In the genomic region with DNA sequence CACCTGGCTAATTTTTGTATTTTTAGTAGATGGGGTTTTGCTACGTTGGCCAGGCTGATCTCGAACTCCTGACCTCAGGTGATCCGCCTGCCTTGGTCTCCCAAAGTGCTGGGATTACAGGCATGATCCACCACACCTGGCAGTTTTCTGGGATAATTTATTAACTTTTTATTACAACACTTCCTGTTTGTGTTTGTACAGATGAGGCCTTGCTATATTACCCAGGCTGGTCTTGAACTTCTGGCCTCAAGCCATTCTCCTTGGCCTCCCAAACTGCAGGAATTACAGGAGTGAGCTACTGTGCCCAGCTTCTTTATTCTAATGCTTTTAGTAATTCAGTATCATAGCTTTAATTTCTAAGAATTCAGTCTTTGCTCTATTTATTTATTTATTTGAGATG, we compare ENCODE assay signal across 36 cellular contexts. TPM values are rescaled to one million over a fixed set of nuclear protein-coding genes. Genes with fewer than 3 reads are reported as not detected.
"Had no signal": no experiment of that assay in that cellular context is flagged by ENCODE, and none has a peak within 500 bp of the region (broad histone marks: within the 10 kb centered on the region; RNA-seq: fewer than 3 reads in every experiment).

No MANE protein-coding gene starts in this region.

- H3K27me3 Mint-ChIP-seq: activated B cell treated with CpG ODN at 0.5 μM for 24 hours; activated CD4-positive, alpha-beta memory T cell treated with anti-CD3 and anti-CD28 coated beads, Interleukin-2, amount 10 ng/mL, durations not matched to agents 7 days and 5 days; activated CD4-positive, alpha-beta T cell treated with anti-CD3 and anti-CD28 coated beads, Interleukin-2, amount 10 ng/mL, durations not matched to agents 24 days and 14 days; activated CD8-positive, alpha-beta memory T cell treated with anti-CD3 and anti-CD28 coated beads, Interleukin-2, amount 10 ng/mL, durations not matched to agents 7 days and 5 days; activated naive CD4-positive, alpha-beta T cell treated with anti-CD3 and anti-CD28 coated beads, Interleukin-2, amount 10 ng/mL, durations not matched to agents 7 days and 5 days; activated naive CD4-positive, alpha-beta T cell treated with anti-CD3 and anti-CD28 coated beads, Interleukin-2, amount 50 U/mL, for 24 hours; activated naive CD8-positive, alpha-beta T cell; activated naive CD8-positive, alpha-beta T cell treated with anti-CD3 and anti-CD28 coated beads, Interleukin-2, amount 10 ng/mL, durations not matched to agents 7 days and 5 days; activated naive CD8-positive, alpha-beta T cell treated with anti-CD3 and anti-CD28 coated beads, Interleukin-2, amount 50 U/mL, for 24 hours; activated T-cell treated with anti-CD3 and anti-CD28 coated beads, Interleukin-2, amount 50 U/mL, for 24 hours; central memory CD8-positive, alpha-beta T cell; T-cell; T-helper 17 cell had no signal

- H3K36me3 Mint-ChIP-seq: activated CD8-positive, alpha-beta memory T cell treated with anti-CD3 and anti-CD28 coated beads, Interleukin-2, amount 10 ng/mL, durations not matched to agents 7 days and 5 days; activated naive CD8-positive, alpha-beta T cell; activated naive CD8-positive, alpha-beta T cell treated with anti-CD3 and anti-CD28 coated beads, Interleukin-2, amount 10 ng/mL, durations not matched to agents 7 days and 5 days; brain; T-cell had no signal

- H3K4me1 Mint-ChIP-seq: brain had no signal

- H3K4me3 Mint-ChIP-seq: activated B cell treated with CpG ODN at 0.5 μM for 24 hours; activated CD4-positive, alpha-beta memory T cell treated with anti-CD3 and anti-CD28 coated beads, Interleukin-2, amount 10 ng/mL, durations not matched to agents 7 days and 5 days; activated CD4-positive, alpha-beta T cell treated with anti-CD3 and anti-CD28 coated beads, Interleukin-2, amount 10 ng/mL, durations not matched to agents 24 days and 14 days; activated CD8-positive, alpha-beta memory T cell treated with anti-CD3 and anti-CD28 coated beads, Interleukin-2, amount 10 ng/mL, durations not matched to agents 7 days and 5 days; activated CD8-positive, alpha-beta T cell treated with anti-CD3 and anti-CD28 coated beads, Interleukin-2, amount 10 ng/mL, durations not matched to agents 7 days and 5 days; activated naive CD4-positive, alpha-beta T cell treated with anti-CD3 and anti-CD28 coated beads, Interleukin-2, amount 10 ng/mL, durations not matched to agents 7 days and 5 days; activated naive CD4-positive, alpha-beta T cell treated with anti-CD3 and anti-CD28 coated beads, Interleukin-2, amount 50 U/mL, for 24 hours; activated naive CD8-positive, alpha-beta T cell; activated naive CD8-positive, alpha-beta T cell treated with anti-CD3 and anti-CD28 coated beads, Interleukin-2, amount 10 ng/mL, durations not matched to agents 7 days and 5 days; activated naive CD8-positive, alpha-beta T cell treated with anti-CD3 and anti-CD28 coated beads, Interleukin-2, amount 50 U/mL, for 24 hours; activated T-cell treated with anti-CD3 and anti-CD28 coated beads, Interleukin-2, amount 50 U/mL, for 24 hours; brain; central memory CD8-positive, alpha-beta T cell; T-cell; T-helper 17 cell had no signal

- FAIRE-seq: bronchial epithelial cell, TTC549 had no signal

- DNase-seq: activated B cell treated with CpG ODN at 0.5 μM for 24 hours; activated CD4-positive, alpha-beta memory T cell treated with anti-CD3 and anti-CD28 coated beads, Interleukin-2, amount 10 ng/mL, durations not matched to agents 7 days and 5 days; activated CD4-positive, alpha-beta T cell treated with anti-CD3 and anti-CD28 coated beads for 4 hours; activated CD4-positive, alpha-beta T cell treated with anti-CD3 and anti-CD28 coated beads, Interleukin-2, amount 10 ng/mL, durations not matched to agents 24 days and 14 days; activated CD4-positive, alpha-beta T cell treated with anti-CD3 and anti-CD28 coated beads, Interleukin-2, amount 50 U/mL, for 1 hour; activated CD4-positive, alpha-beta T cell treated with anti-CD3 and anti-CD28 coated beads, Interleukin-2, amount 50 U/mL, for 4 hours; activated CD4-positive, CD25-positive, alpha-beta regulatory T cell treated with anti-CD3 and anti-CD28 coated beads, Interleukin-2, amount 50 U/mL, for 72 hours; activated CD8-positive, alpha-beta memory T cell treated with anti-CD3 and anti-CD28 coated beads for 24 hours; activated CD8-positive, alpha-beta memory T cell treated with anti-CD3 and anti-CD28 coated beads, Interleukin-2, amount 10 ng/mL, durations not matched to agents 7 days and 5 days; activated CD8-positive, alpha-beta memory T cell treated with anti-CD3 and anti-CD28 coated beads, Interleukin-2, amount 50 U/mL, for 48 hours; activated CD8-positive, alpha-beta T cell treated with anti-CD3 and anti-CD28 coated beads, Interleukin-2, amount 10 ng/mL, durations not matched to agents 7 days and 5 days; activated effector memory CD4-positive, alpha-beta T cell treated with Interleukin-2 at 50 U/mL for 16 hours; activated gamma-delta T cell; activated naive CD4-positive, alpha-beta T cell treated with anti-CD3 and anti-CD28 coated beads, Interleukin-2, amount 10 ng/mL, durations not matched to agents 7 days and 5 days; activated naive CD4-positive, alpha-beta T cell treated with Interleukin-2 at 50 U/mL for 16 hours; activated naive CD8-positive, alpha-beta T cell treated with anti-CD3 and anti-CD28 coated beads, Interleukin-2, amount 10 ng/mL, durations not matched to agents 7 days and 5 days; activated naive CD8-positive, alpha-beta T cell treated with anti-CD3 and anti-CD28 coated beads, Interleukin-2, amount 50 U/mL, for 24 hours; activated T-cell treated with anti-CD3 and anti-CD28 coated beads, Interleukin-2, amount 50 U/mL, for 24 hours; activated T-cell treated with anti-CD3 and anti-CD28 coated beads, Interleukin-2, amount 50 U/mL, for 48 hours; amygdala; anterior cingulate cortex; caudate nucleus; cerebellar nuclear complex; T-cell; T-helper 17 cell had no signal

- H3K27ac Mint-ChIP-seq: activated CD4-positive, alpha-beta memory T cell treated with anti-CD3 and anti-CD28 coated beads, Interleukin-2, amount 10 ng/mL, durations not matched to agents 7 days and 5 days; activated CD4-positive, alpha-beta T cell treated with anti-CD3 and anti-CD28 coated beads, Interleukin-2, amount 10 ng/mL, durations not matched to agents 24 days and 14 days; activated CD8-positive, alpha-beta memory T cell treated with anti-CD3 and anti-CD28 coated beads, Interleukin-2, amount 10 ng/mL, durations not matched to agents 7 days and 5 days; activated CD8-positive, alpha-beta T cell treated with anti-CD3 and anti-CD28 coated beads, Interleukin-2, amount 10 ng/mL, durations not matched to agents 7 days and 5 days; activated naive CD4-positive, alpha-beta T cell treated with anti-CD3 and anti-CD28 coated beads, Interleukin-2, amount 10 ng/mL, durations not matched to agents 7 days and 5 days; activated naive CD4-positive, alpha-beta T cell treated with anti-CD3 and anti-CD28 coated beads, Interleukin-2, amount 50 U/mL, for 24 hours; activated naive CD8-positive, alpha-beta T cell; activated naive CD8-positive, alpha-beta T cell treated with anti-CD3 and anti-CD28 coated beads, Interleukin-2, amount 10 ng/mL, durations not matched to agents 7 days and 5 days; activated naive CD8-positive, alpha-beta T cell treated with anti-CD3 and anti-CD28 coated beads, Interleukin-2, amount 50 U/mL, for 24 hours; activated T-cell treated with anti-CD3 and anti-CD28 coated beads, Interleukin-2, amount 50 U/mL, for 24 hours; activated T-helper 2 cell treated with anti-CD3 and anti-CD28 coated beads, Interferon-gamma antibody, Interleukin-2, Interleukin-4, amounts not matched to agents 10 μg/mL and 5 μg/mL and 100 μg/mL, durations not matched to agents 14 hours and 24 hours and 36 hours; brain; T-cell had no signal

- H3K9me3 Mint-ChIP-seq: activated B cell treated with CpG ODN at 0.5 μM for 24 hours; activated naive CD4-positive, alpha-beta T cell treated with anti-CD3 and anti-CD28 coated beads, Interleukin-2, amount 50 U/mL, for 24 hours; activated naive CD8-positive, alpha-beta T cell treated with anti-CD3 and anti-CD28 coated beads, Interleukin-2, amount 50 U/mL, for 24 hours; activated T-cell treated with anti-CD3 and anti-CD28 coated beads, Interleukin-2, amount 50 U/mL, for 24 hours; activated T-helper 2 cell treated with anti-CD3 and anti-CD28 coated beads, Interferon-gamma antibody, Interleukin-2, Interleukin-4, amounts not matched to agents 10 μg/mL and 5 μg/mL and 100 μg/mL, durations not matched to agents 14 hours and 24 hours and 36 hours; central memory CD8-positive, alpha-beta T cell; T-cell had no signal

- ATAC-seq: activated CD8-positive, alpha-beta memory T cell treated with anti-CD3 and anti-CD28 coated beads, Interleukin-2, amount 10 ng/mL, durations not matched to agents 7 days and 5 days; activated CD8-positive, alpha-beta T cell treated with anti-CD3 and anti-CD28 coated beads, Interleukin-2, amount 10 ng/mL, durations not matched to agents 7 days and 5 days; activated naive CD8-positive, alpha-beta T cell treated with anti-CD3 and anti-CD28 coated beads, Interleukin-2, amount 50 U/mL, for 24 hours; T-cell; T-helper 17 cell had no signal

- H3K27me3 ChIP-seq: ascending aorta, cardiac muscle cell had no signal

- H3K4me3 ChIP-seq: ascending aorta, cardiac muscle cell had no signal

- H3K27ac ChIP-seq: ascending aorta, cardiac muscle cell, VCaP had no signal

- H3K9me3 ChIP-seq: ascending aorta had no signal

- H3K4me1 ChIP-seq: ascending aorta had no signal

- H3K36me3 ChIP-seq: ascending aorta, cardiac muscle cell had no signal

RNA-seq across cellular contexts. Expression of gene SPN, which starts 16.1 kb away (rescaled TPM):
- total RNA-seq: bronchial epithelial cell, chondrocyte had no signal
